Comparison of ENCODE assay signal across 7 cellular contexts in the genomic region with DNA sequence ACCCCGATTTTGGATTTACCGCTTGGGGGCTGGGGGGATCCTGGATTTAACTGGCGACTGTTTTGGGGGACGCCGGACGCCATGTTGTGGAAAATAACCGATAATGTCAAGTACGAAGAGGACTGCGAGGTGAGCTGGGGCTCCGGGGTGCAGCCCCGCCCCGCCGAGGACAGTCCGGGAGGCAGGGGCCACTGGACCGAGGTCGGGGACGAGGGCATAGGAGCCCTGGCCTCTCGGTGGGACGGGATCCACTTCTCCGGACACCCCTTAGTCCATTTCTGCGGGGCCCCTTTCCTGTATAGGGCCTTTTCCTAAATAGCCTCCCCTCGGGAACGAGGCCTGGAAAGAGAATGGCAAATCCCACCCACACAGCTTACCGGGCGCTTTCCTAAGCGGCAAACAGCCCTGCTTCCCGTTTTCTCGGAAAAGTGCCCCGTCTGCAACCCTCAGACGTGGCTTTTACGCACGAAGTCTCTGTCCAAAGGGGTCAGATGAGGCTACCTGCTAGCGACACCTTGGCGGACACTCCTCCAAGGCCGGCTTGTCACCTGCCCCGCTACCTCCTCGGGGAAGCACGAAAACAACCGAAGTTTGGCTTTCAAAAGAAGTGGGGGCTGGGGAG. TPM values are rescaled to one million over a fixed set of nuclear protein-coding genes. Genes with fewer than 3 reads are reported as not detected.
DNase-seq lines count a peak whose midpoint lies in the region; ATAC-seq and TF ChIP-seq lines count a peak whose summit lies in the region.

No MANE protein-coding gene starts in this region.

- H3K4me3 ChIP-seq in Panc1 (ENCODE audit: low read depth in 2 of 2, low read length in 2 of 2) (peak overlapping the region; percentile 68 to 88), foreskin fibroblast (ENCODE audit: low read depth in 1 of 2, low read length in 2 of 2) (peak overlapping the region; percentile 74 to 78), skin epidermis (peak overlapping the region; percentile 56 to 84 (median 66))

- POLR2A ChIA-PET in Panc1 (lab: Charles Lee): interaction anchor here (0.6 to 0.7 kb wide), 2 partner anchors 35 to 597 kb away, joined by 3 read pairs; no protein-coding TSS in a partner anchor
- POLR2A ChIA-PET in activated CD4-positive, alpha-beta memory T cell treated with anti-CD3 and anti-CD28 coated beads, Interleukin-2, amount 10 ng/mL, durations not matched to agents 7 days and 5 days (lab: Charles Lee): no interaction called here

- H3K27me3 Mint-ChIP-seq in activated CD4-positive, alpha-beta memory T cell treated with anti-CD3 and anti-CD28 coated beads, Interleukin-2, amount 10 ng/mL, durations not matched to agents 7 days and 5 days: peaks cover 79% of the 10 kb centered on the region

- H3K4me1 Mint-ChIP-seq in activated CD4-positive, alpha-beta memory T cell treated with anti-CD3 and anti-CD28 coated beads, Interleukin-2, amount 10 ng/mL, durations not matched to agents 7 days and 5 days: peaks cover 17% of the 10 kb centered on the region

- DNase-seq in GM20000 (ENCODE audit: low spot score) (peak; percentile 47), Panc1 (ENCODE audit: low read depth, low spot score) (no peak), foreskin fibroblast (peak in 1 of 2 donors; percentile 49), GOT3 (lab: John Stamatoyannopoulos, UW) (no peak)
- DNase-seq in activated CD4-positive, alpha-beta memory T cell treated with anti-CD3 and anti-CD28 coated beads, Interleukin-2, amount 10 ng/mL, durations not matched to agents 7 days and 5 days: no peak

- peaks cover 4% of the 10 kb centered on the region for H3K36me3 Mint-ChIP-seq in activated CD4-positive, alpha-beta memory T cell treated with anti-CD3 and anti-CD28 coated beads, Interleukin-2, amount 10 ng/mL, durations not matched to agents 7 days and 5 days (ENCODE audit: low read depth)

- CTCF ChIA-PET in Panc1 (lab: Charles Lee): interaction anchor here (0.7 to 0.9 kb wide), 2 partner anchors 8 to 344 kb away, joined by 3 read pairs; no protein-coding TSS in a partner anchor
- CTCF ChIA-PET in activated CD4-positive, alpha-beta memory T cell treated with anti-CD3 and anti-CD28 coated beads, Interleukin-2, amount 10 ng/mL, durations not matched to agents 7 days and 5 days (lab: Charles Lee): no interaction called here

- H3K27ac ChIP-seq in Panc1 (ENCODE audit: low read length) (peak overlapping the region; percentile 71), skin epidermis (peak overlapping the region; percentile 54 to 96 (median 88))

- TF ChIP-seq CTCF in GM20000 (IDR thresholded peaks at IDR 0.05; ENCODE audit: extremely low read depth, missing control alignments) (no peak), Panc1 (IDR thresholded peaks at IDR 0.05) (no peak), foreskin fibroblast (IDR thresholded peaks at IDR 0.05; ENCODE audit: low read depth, low read length) (no peak)

- no peaks in the 10 kb centered on the region for H3K9me3 ChIP-seq in Panc1 (ENCODE audit: control insufficient read depth, insufficient read depth, low read depth, low read length)

- H3K9me3 Mint-ChIP-seq in activated CD4-positive, alpha-beta memory T cell treated with anti-CD3 and anti-CD28 coated beads, Interleukin-2, amount 10 ng/mL, durations not matched to agents 7 days and 5 days: no peaks in the 10 kb centered on the region

- no peaks in the 10 kb centered on the region for H3K27me3 ChIP-seq in Panc1 (ENCODE audit: control insufficient read depth, insufficient read depth, low read length)

- no peak overlapping the region for H3K27ac Mint-ChIP-seq in activated CD4-positive, alpha-beta memory T cell treated with anti-CD3 and anti-CD28 coated beads, Interleukin-2, amount 10 ng/mL, durations not matched to agents 7 days and 5 days

- peak; percentile 19 for ATAC-seq in Panc1
- ATAC-seq in GM18909 (IDR thresholded peaks at IDR 0.05; ENCODE audit: poor library complexity, unreplicated experiment): no peak

- no peak overlapping the region for H3K4me3 Mint-ChIP-seq in activated CD4-positive, alpha-beta memory T cell treated with anti-CD3 and anti-CD28 coated beads, Interleukin-2, amount 10 ng/mL, durations not matched to agents 7 days and 5 days

- intact Hi-C loops in Panc1 (cut with micrococcal nuclease; ENCODE audit: unreplicated experiment): loop anchor here (5.0 kb wide), 1 partner anchor 343 kb away; no protein-coding TSS in a partner anchor

- BruUV-seq in Panc1 (replicated peaks; lab: Mats Ljungman, UMichigan): no TSS peak

- in situ Hi-C loops in Panc1 (cut with HindIII; ENCODE audit: low pct_unique_long_range_greater_than_20kb, low sequenced_read_pairs): no loop called here

- peaks cover 5% of the 10 kb centered on the region; the same call in 1 of the 2 replicates for H3K36me3 ChIP-seq in Panc1 (ENCODE audit: control insufficient read depth, insufficient read depth, low read length)

- H3K4me1 ChIP-seq in Panc1 (ENCODE audit: control insufficient read depth, insufficient read depth, low read length): 0 out of 2 replicates have a peak, but pooled peaks cover 4% of the 10 kb centered on the region

RNA-seq across cellular contexts. Expression of a gene that starts 0.5 kb away (rescaled TPM):
- 2.8 TPM for total RNA-seq in Panc1 (2021; ENCODE audit: unreplicated experiment)
- polyA plus RNA-seq in Panc1 (2012; ENCODE audit: insufficient read length): 1.9 TPM
- total RNA-seq in activated CD4-positive, alpha-beta memory T cell treated with anti-CD3 and anti-CD28 coated beads, Interleukin-2, amount 10 ng/mL, durations not matched to agents 7 days and 5 days: not detected
